ENCODE assay signal across 1 cellular context in the genomic region with DNA sequence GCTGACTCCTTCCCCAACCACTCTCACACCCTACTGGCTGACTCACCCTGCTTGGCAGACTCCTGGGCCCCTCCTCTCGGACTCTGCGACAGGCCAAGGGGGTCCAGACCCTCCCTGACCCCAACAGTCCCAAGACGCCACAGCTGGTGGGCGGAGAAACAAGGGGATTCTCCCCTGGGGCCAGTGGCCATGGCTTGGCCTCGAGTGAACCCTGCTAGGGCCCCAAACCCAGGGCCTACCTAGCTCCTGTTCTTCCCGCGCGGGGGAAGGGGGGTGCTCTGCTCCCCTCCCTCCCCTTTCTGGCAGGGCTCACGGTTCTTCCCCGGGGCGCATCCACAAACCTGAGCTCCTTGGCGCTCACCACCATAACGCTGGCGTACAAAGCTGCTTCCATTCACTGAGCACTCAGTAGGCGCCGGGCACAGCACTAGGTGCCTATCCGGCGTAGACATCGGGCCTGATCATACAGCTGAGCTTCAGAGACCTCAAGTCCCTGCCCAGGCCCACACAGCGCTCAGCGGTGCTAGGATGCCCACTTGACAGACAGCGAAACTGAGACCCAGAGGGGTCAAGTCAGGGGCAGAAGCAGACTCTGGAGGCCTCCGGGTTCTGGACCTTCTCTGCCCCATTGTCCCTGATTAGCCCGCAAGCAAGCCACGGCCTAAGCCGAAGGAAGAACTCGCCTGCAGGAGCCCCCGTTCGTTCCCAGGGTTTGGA.
A peak's percentile ranks its signal among the peaks of the same experiment; 100 is the strongest.
TF ChIP-seq lines count a peak whose summit lies in the region.

No MANE protein-coding gene starts in this region.

TF ChIP-seq in HepG2, 621 proteins besides CTCF, POLR2A, EP300 and RAD21 (continued from another document):
- TF ChIP-seq, protein P1, sequence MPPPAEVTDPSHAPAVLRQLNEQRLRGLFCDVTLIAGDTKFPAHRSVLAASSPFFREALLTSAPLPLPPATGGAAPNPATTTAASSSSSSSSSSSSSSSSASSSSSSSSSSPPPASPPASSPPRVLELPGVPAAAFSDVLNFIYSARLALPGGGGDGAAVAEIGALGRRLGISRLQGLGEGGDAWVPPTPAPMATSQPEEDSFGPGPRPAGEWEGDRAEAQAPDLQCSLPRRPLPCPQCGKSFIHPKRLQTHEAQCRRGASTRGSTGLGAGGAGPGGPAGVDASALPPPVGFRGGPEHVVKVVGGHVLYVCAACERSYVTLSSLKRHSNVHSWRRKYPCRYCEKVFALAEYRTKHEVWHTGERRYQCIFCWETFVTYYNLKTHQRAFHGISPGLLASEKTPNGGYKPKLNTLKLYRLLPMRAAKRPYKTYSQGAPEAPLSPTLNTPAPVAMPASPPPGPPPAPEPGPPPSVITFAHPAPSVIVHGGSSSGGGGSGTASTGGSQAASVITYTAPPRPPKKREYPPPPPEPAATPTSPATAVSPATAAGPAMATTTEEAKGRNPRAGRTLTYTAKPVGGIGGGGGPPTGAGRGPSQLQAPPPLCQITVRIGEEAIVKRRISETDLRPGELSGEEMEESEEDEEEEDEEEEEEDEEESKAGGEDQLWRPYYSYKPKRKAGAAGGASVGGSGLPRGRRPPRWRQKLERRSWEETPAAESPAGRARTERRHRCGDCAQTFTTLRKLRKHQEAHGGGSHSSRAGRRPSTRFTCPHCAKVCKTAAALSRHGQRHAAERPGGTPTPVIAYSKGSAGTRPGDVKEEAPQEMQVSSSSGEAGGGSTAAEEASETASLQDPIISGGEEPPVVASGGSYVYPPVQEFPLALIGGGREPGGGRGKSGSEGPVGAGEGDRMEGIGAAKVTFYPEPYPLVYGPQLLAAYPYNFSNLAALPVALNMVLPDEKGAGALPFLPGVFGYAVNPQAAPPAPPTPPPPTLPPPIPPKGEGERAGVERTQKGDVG (CRISPR knock-in tag; IDR thresholded peaks at IDR 0.05; ENCODE audit: borderline replicate concordance) = peak; percentile 58; the same call in 1 of the 2 replicates
- TF ChIP-seq NFKB2 (CRISPR knock-in tag; IDR thresholded peaks at IDR 0.05; ENCODE audit: borderline replicate concordance) = peak; percentile 8; the same call in 1 of the 2 replicates
- TF ChIP-seq ZNF766 (CRISPR knock-in tag; IDR thresholded peaks at IDR 0.05; ENCODE audit: borderline replicate concordance) = 0 out of 2 replicates have a peak, but pooled peaks have one; percentile 12
- TF ChIP-seq ZNF883 (CRISPR knock-in tag; IDR thresholded peaks at IDR 0.05; ENCODE audit: not compliant biosample characterization) = peak; percentile 4
- TF ChIP-seq CHD4 (IDR thresholded peaks at IDR 0.05; ENCODE audit: borderline replicate concordance, low read length) = 0 out of 2 replicates have a peak, but pooled peaks have one; percentile 74
- TF ChIP-seq, protein P2, sequence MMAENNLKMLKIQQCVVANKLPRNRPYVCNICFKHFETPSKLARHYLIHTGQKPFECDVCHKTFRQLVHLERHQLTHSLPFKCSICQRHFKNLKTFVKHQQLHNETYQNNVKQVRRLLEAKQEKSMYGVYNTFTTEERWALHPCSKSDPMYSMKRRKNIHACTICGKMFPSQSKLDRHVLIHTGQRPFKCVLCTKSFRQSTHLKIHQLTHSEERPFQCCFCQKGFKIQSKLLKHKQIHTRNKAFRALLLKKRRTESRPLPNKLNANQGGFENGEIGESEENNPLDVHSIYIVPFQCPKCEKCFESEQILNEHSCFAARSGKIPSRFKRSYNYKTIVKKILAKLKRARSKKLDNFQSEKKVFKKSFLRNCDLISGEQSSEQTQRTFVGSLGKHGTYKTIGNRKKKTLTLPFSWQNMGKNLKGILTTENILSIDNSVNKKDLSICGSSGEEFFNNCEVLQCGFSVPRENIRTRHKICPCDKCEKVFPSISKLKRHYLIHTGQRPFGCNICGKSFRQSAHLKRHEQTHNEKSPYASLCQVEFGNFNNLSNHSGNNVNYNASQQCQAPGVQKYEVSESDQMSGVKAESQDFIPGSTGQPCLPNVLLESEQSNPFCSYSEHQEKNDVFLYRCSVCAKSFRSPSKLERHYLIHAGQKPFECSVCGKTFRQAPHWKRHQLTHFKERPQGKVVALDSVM (CRISPR knock-in tag; IDR thresholded peaks at IDR 0.05) = peak; percentile 7; the same call in 1 of the 2 replicates
- no peak for TF ChIP-seq PCBP2 (optimal IDR thresholded peaks at IDR 0.05; ENCODE audit: low read depth, low read length, poor library complexity, severe bottlenecking)
